Comparison of ENCODE assay signal across 17 cellular contexts in genomic region chr5:1551913-1552312, GRCh38. TPM values are rescaled to one million over a fixed set of nuclear protein-coding genes. Genes with fewer than 3 reads are reported as not detected.
DNase-seq lines count a peak whose midpoint lies in the region; ATAC-seq, FAIRE-seq and TF ChIP-seq lines count a peak whose summit lies in the region.
"Had no signal": no experiment of that assay in that cellular context is flagged by ENCODE, and none has a peak within 500 bp of the region (broad histone marks: within the 10 kb centered on the region; RNA-seq: fewer than 3 reads in every experiment).

No MANE protein-coding gene starts in this region.

- no peaks in the 10 kb centered on the region for H3K36me3 Mint-ChIP-seq in astrocyte (ENCODE audit: low read depth, unreplicated experiment)
- no peaks in the 10 kb centered on the region for H3K36me3 Mint-ChIP-seq in nephron progenitor cell (ENCODE audit: low read depth)
- H3K36me3 Mint-ChIP-seq in activated naive CD4-positive, alpha-beta T cell treated with anti-CD3 and anti-CD28 coated beads, Interleukin-2, amount 10 ng/mL, durations not matched to agents 7 days and 5 days: no peaks in the 10 kb centered on the region

- H3K4me3 Mint-ChIP-seq in astrocyte (ENCODE audit: unreplicated experiment) (no peak overlapping the region), nephron progenitor cell (no peak overlapping the region)
- H3K4me3 Mint-ChIP-seq in activated naive CD4-positive, alpha-beta T cell treated with anti-CD3 and anti-CD28 coated beads, Interleukin-2, amount 10 ng/mL, durations not matched to agents 7 days and 5 days: no peak overlapping the region
- H3K4me3 Mint-ChIP-seq: activated CD4-positive, alpha-beta T cell treated with anti-CD3 and anti-CD28 coated beads for 36 hours; HFFc6 had no signal

- no peak overlapping the region for H3K27ac ChIP-seq in astrocyte (ENCODE audit: low read depth, low read length)
- H3K27ac ChIP-seq in upper lobe of left lung: peak overlapping the region; percentile 64 to 96 (median 80)
- H3K27ac ChIP-seq: C4-2B, suprapubic skin had no signal

- TF ChIP-seq CTCF in astrocyte (IDR thresholded peaks at IDR 0.05; ENCODE audit: insufficient read depth, low read depth, low read length) (no peak), nephron progenitor cell (IDR thresholded peaks at IDR 0.05) (no peak), upper lobe of left lung (IDR thresholded peaks at IDR 0.05) (no peak), BE2C (IDR thresholded peaks at IDR 0.05; ENCODE audit: low read depth, low read length) (no peak)

- CTCF ChIA-PET in activated naive CD4-positive, alpha-beta T cell treated with anti-CD3 and anti-CD28 coated beads, Interleukin-2, amount 10 ng/mL, durations not matched to agents 7 days and 5 days (lab: Charles Lee): no interaction called here

- H3K27me3 ChIP-seq in astrocyte (ENCODE audit: insufficient read depth, low read length) (peaks cover 48% of the 10 kb centered on the region), upper lobe of left lung (no peaks in the 10 kb centered on the region), BE2C (peaks cover 5% of the 10 kb centered on the region; the same call in 1 of the 2 replicates)

- no peak overlapping the region for H2AFZ ChIP-seq in astrocyte (ENCODE audit: low read depth, low read length)

- peak overlapping the region; percentile 40 for H3K4me2 ChIP-seq in astrocyte (ENCODE audit: low read length)

- 73% methylated on average over 17 of the region's 17 CpGs for WGBS in upper lobe of left lung, 2 donors

- H3K9me3 Mint-ChIP-seq in astrocyte (ENCODE audit: unreplicated experiment) (no peaks in the 10 kb centered on the region), nephron progenitor cell (no peaks in the 10 kb centered on the region)
- no peaks in the 10 kb centered on the region for H3K9me3 Mint-ChIP-seq in activated naive CD4-positive, alpha-beta T cell treated with anti-CD3 and anti-CD28 coated beads, Interleukin-2, amount 10 ng/mL, durations not matched to agents 7 days and 5 days
- H3K9me3 Mint-ChIP-seq: HFFc6 had no signal

- no peaks in the 10 kb centered on the region for H3K36me3 ChIP-seq in astrocyte (ENCODE audit: insufficient read depth, low read length)
- no peaks in the 10 kb centered on the region for H3K36me3 ChIP-seq in upper lobe of left lung
- no peaks in the 10 kb centered on the region for H3K36me3 ChIP-seq in BE2C
- H3K36me3 ChIP-seq: suprapubic skin had no signal

- peaks cover 20% of the 10 kb centered on the region for H3K4me1 ChIP-seq in astrocyte (ENCODE audit: insufficient read depth, low read length)
- H3K4me1 ChIP-seq in upper lobe of left lung: peaks cover 7 to 40% (median 22%) of the 10 kb centered on the region in 4 donors
- H3K4me1 ChIP-seq in BE2C: no peaks in the 10 kb centered on the region

- H3K9me3 ChIP-seq in astrocyte (ENCODE audit: insufficient read depth, low read depth, low read length) (no peaks in the 10 kb centered on the region), upper lobe of left lung (no peaks in the 10 kb centered on the region), BE2C (no peaks in the 10 kb centered on the region)
- H3K9me3 ChIP-seq: suprapubic skin had no signal

- FAIRE-seq in astrocyte (lab: Jason Lieb, UNC): no peak

- H3K79me2 ChIP-seq in astrocyte (ENCODE audit: insufficient read depth, low read length): no peaks in the 10 kb centered on the region

- DNase-seq in SHP77 (lab: John Stamatoyannopoulos, UW) (peak; percentile 76 to 80), SHP77 treated with DMSO at 0.1 percent for 48 hours (lab: John Stamatoyannopoulos, UW) (no peak), astrocyte (ENCODE audit: low read depth) (no peak), nephron progenitor cell (no peak), upper lobe of left lung (no peak), BE2C (no peak)
- no peak for DNase-seq in activated naive CD4-positive, alpha-beta T cell treated with anti-CD3 and anti-CD28 coated beads, Interleukin-2, amount 10 ng/mL, durations not matched to agents 7 days and 5 days
- DNase-seq in effector CD8-positive, alpha-beta T cell (lab: John Stamatoyannopoulos, UW): no peak
- DNase-seq: activated CD4-positive, alpha-beta T cell treated with anti-CD3 and anti-CD28 coated beads for 36 hours; activated naive CD4-positive, alpha-beta T cell treated with Interleukin-2 at 50 U/mL for 16 hours; activated T-cell treated with anti-CD3 and anti-CD28 coated beads for 4 hours; HFFc6; KG1; kidney glomerular epithelial cell; stimulated activated CD4-positive, alpha-beta T cell treated with anti-CD3 and anti-CD28 coated beads, Interleukin-4, amount 100 ng/mL, for 4 hours had no signal

- H4K20me1 ChIP-seq in astrocyte (ENCODE audit: insufficient read depth, low read length): no peaks in the 10 kb centered on the region

- TF ChIP-seq POLR2A in upper lobe of left lung (IDR thresholded peaks at IDR 0.05): no peak

- H3K4me1 Mint-ChIP-seq in astrocyte (ENCODE audit: low read depth, unreplicated experiment) (peaks cover 14% of the 10 kb centered on the region), nephron progenitor cell (peaks cover 11% of the 10 kb centered on the region)
- H3K4me1 Mint-ChIP-seq in activated naive CD4-positive, alpha-beta T cell treated with anti-CD3 and anti-CD28 coated beads, Interleukin-2, amount 10 ng/mL, durations not matched to agents 7 days and 5 days: no peaks in the 10 kb centered on the region
- H3K4me1 Mint-ChIP-seq: activated CD4-positive, alpha-beta T cell treated with anti-CD3 and anti-CD28 coated beads for 36 hours had no signal

- H3K27me3 Mint-ChIP-seq in astrocyte (ENCODE audit: low read depth, unreplicated experiment) (peaks cover 69% of the 10 kb centered on the region), nephron progenitor cell (ENCODE audit: low read depth, poor library complexity) (peaks cover 10% of the 10 kb centered on the region)
- H3K27me3 Mint-ChIP-seq in activated naive CD4-positive, alpha-beta T cell treated with anti-CD3 and anti-CD28 coated beads, Interleukin-2, amount 10 ng/mL, durations not matched to agents 7 days and 5 days: peaks cover 8% of the 10 kb centered on the region
- H3K27me3 Mint-ChIP-seq: activated CD4-positive, alpha-beta T cell treated with anti-CD3 and anti-CD28 coated beads for 36 hours had no signal

- ATAC-seq in upper lobe of left lung (ENCODE audit: low FRiP score in 2 of 2): no peak
- ATAC-seq: activated CD4-positive, alpha-beta T cell treated with anti-CD3 and anti-CD28 coated beads for 36 hours had no signal

- TF ChIP-seq EP300 in upper lobe of left lung (IDR thresholded peaks at IDR 0.05): no peak

- no peak overlapping the region for H3K27ac Mint-ChIP-seq in astrocyte (ENCODE audit: unreplicated experiment)
- peak overlapping the region; percentile 72 for H3K27ac Mint-ChIP-seq in nephron progenitor cell
- no peak overlapping the region for H3K27ac Mint-ChIP-seq in activated naive CD4-positive, alpha-beta T cell treated with anti-CD3 and anti-CD28 coated beads, Interleukin-2, amount 10 ng/mL, durations not matched to agents 7 days and 5 days
- H3K27ac Mint-ChIP-seq: activated CD4-positive, alpha-beta T cell treated with anti-CD3 and anti-CD28 coated beads for 36 hours; HFFc6 had no signal

- H3K9ac ChIP-seq in astrocyte (ENCODE audit: low read length): no peak overlapping the region

- H3K4me3 ChIP-seq in astrocyte (ENCODE audit: insufficient read depth, low read depth, low read length) (no peak overlapping the region), upper lobe of left lung (no peak overlapping the region), BE2C (ENCODE audit: low read depth, low read length) (no peak overlapping the region)

RNA-seq across cellular contexts. Expression of gene LPCAT1, which starts 28.2 kb away (rescaled TPM):
- 35.7 and 41.9 TPM in 2 replicates for total RNA-seq in astrocyte
- total RNA-seq in upper lobe of left lung: 100 to 1,000 TPM; 403 to 922 (median 538) TPM
- polyA plus RNA-seq in BE2C (2012; ENCODE audit: insufficient read depth, insufficient read length, low read depth): 28.2 TPM

Comparison
In these comparisons a context has a peak if more than half of its experiments do, and no peak if none do; other contexts are left out.
1. DNase-seq: peak in SHP77 (2 of 2); none in SHP77 treated with DMSO at 0.1 percent for 48 hours (single experiment), astrocyte (single experiment), nephron progenitor cell (single experiment), upper lobe of left lung (0 of 2), activated naive CD4-positive, alpha-beta T cell treated with anti-CD3 and anti-CD28 coated beads, Interleukin-2, amount 10 ng/mL, durations not matched to agents 7 days and 5 days (single experiment), BE2C (single experiment) and effector CD8-positive, alpha-beta T cell (single experiment).